Comparison of ENCODE assay signal across 28 cellular contexts in genomic region chr3:120816728-120817127, GRCh38.
DNase-seq lines count a peak whose midpoint lies in the region; ATAC-seq, FAIRE-seq and TF ChIP-seq lines count a peak whose summit lies in the region.
"Had no signal": no experiment of that assay in that cellular context is flagged by ENCODE, and none has a peak within 500 bp of the region (broad histone marks: within the 10 kb centered on the region; RNA-seq: fewer than 3 reads in every experiment).

No MANE protein-coding gene starts in this region.

- peaks cover 40% of the 10 kb centered on the region for H3K27me3 Mint-ChIP-seq in activated T-helper 17 cell treated with anti-CD3 and anti-CD28 coated beads, Interleukin-2, amount 50 U/mL, for 72 hours

- peaks cover 9% of the 10 kb centered on the region for H3K4me1 ChIP-seq in ovary (ENCODE audit: insufficient read depth)
- H3K4me1 ChIP-seq: heart right ventricle, SJSA1, upper lobe of left lung had no signal

- no peaks in the 10 kb centered on the region for H3K36me3 ChIP-seq in ovary
- H3K36me3 ChIP-seq: heart right ventricle, SJSA1, upper lobe of left lung had no signal

- H3K4me1 Mint-ChIP-seq in activated T-helper 17 cell treated with anti-CD3 and anti-CD28 coated beads, Interleukin-2, amount 50 U/mL, for 72 hours, result no peaks in the 10 kb centered on the region
- H3K4me1 Mint-ChIP-seq: activated CD4-positive, alpha-beta T cell treated with anti-CD3 and anti-CD28 coated beads, Interleukin-2, amount 10 ng/mL, durations not matched to agents 7 days and 5 days; neural crest cell; WTC11 had no signal

- H3K27me3 ChIP-seq in ovary, result no peaks in the 10 kb centered on the region
- H3K27me3 ChIP-seq: upper lobe of left lung had no signal

- TF ChIP-seq POLR2A in ovary (IDR thresholded peaks at IDR 0.05), result no peak

- no peak overlapping the region for H3K4me3 ChIP-seq in ovary
- H3K4me3 ChIP-seq: coronary artery, GM23338, heart right ventricle, SJSA1, skin epidermis, upper lobe of left lung had no signal

- WGBS in ovary, 3 donors, result 8 to 13% (median 12%) methylated on average over 4 of the region's 4 CpGs

- DNase-seq in cerebellar cortex (ENCODE audit: low spot score) (peak; percentile 84), ovary (peak; percentile 62 to 80 (median 71)), urothelium cell line (ENCODE audit: low spot score) (no peak), HCEC 1CT (no peak)
- DNase-seq: activated CD4-positive, alpha-beta T cell treated with anti-CD3 and anti-CD28 coated beads, Interleukin-2, amount 10 ng/mL, durations not matched to agents 7 days and 5 days; activated naive CD4-positive, alpha-beta T cell; activated T-cell treated with anti-CD3 and anti-CD28 coated beads, Interleukin-2, amount 50 U/mL, for 4 hours; Calu3; heart right ventricle; left colon; mammary epithelial cell; NCI-H1092; NCI-H187; NCI-H526; upper lobe of left lung had no signal

- intact Hi-C loops in ovary (cut with DNase I), result no loop called here

- no peak for TF ChIP-seq EP300 in ovary (IDR thresholded peaks at IDR 0.05)

- no peak overlapping the region for H3K27ac Mint-ChIP-seq in activated T-helper 17 cell treated with anti-CD3 and anti-CD28 coated beads, Interleukin-2, amount 50 U/mL, for 72 hours
- H3K27ac Mint-ChIP-seq: activated CD4-positive, alpha-beta T cell treated with anti-CD3 and anti-CD28 coated beads, Interleukin-2, amount 10 ng/mL, durations not matched to agents 7 days and 5 days; GM23338; stimulated activated naive CD8-positive, alpha-beta T cell treated with anti-CD3 and anti-CD28 coated beads, Interleukin-15, Interleukin-2, amounts not matched to agents 100 ng/mL and 50 ng/mL, for 24 hours; WTC11 had no signal

- H3K9me3 ChIP-seq in ovary, result no peaks in the 10 kb centered on the region
- H3K9me3 ChIP-seq: heart right ventricle, SJSA1, upper lobe of left lung had no signal

- ATAC-seq in HG03442 (IDR thresholded peaks at IDR 0.05; ENCODE audit: unreplicated experiment), result peak; percentile 52
- ATAC-seq in activated T-helper 17 cell treated with anti-CD3 and anti-CD28 coated beads, Interleukin-2, amount 50 U/mL, for 72 hours (replicated peaks), result no peak
- no peak for ATAC-seq in HG03097 (IDR thresholded peaks at IDR 0.05; ENCODE audit: low FRiP score, unreplicated experiment)
- ATAC-seq: activated T-cell treated with anti-CD3 and anti-CD28 coated beads, Interleukin-2, amount 50 U/mL, for 4 hours; GM23338; heart right ventricle; left colon; WTC11 had no signal

- no peak overlapping the region for H3K4me3 Mint-ChIP-seq in activated T-helper 17 cell treated with anti-CD3 and anti-CD28 coated beads, Interleukin-2, amount 50 U/mL, for 72 hours
- H3K4me3 Mint-ChIP-seq: activated CD4-positive, alpha-beta T cell treated with anti-CD3 and anti-CD28 coated beads, Interleukin-2, amount 10 ng/mL, durations not matched to agents 7 days and 5 days; activated T-cell treated with anti-CD3 and anti-CD28 coated beads, Interleukin-2, amount 50 U/mL, for 4 hours; GM23338; neural crest cell; stimulated activated naive CD8-positive, alpha-beta T cell treated with anti-CD3 and anti-CD28 coated beads, Interleukin-15, Interleukin-2, amounts not matched to agents 100 ng/mL and 50 ng/mL, for 24 hours; WTC11 had no signal

- no peak for TF ChIP-seq CTCF in ovary (IDR thresholded peaks at IDR 0.05)

- H3K27ac ChIP-seq in ovary, result peak overlapping the region in 1 of 2 donors; percentile 84
- H3K27ac ChIP-seq: coronary artery, heart right ventricle, SJSA1, skin epidermis, upper lobe of left lung had no signal

- peak; percentile 17 for FAIRE-seq in urothelium cell line (lab: Jason Lieb, UNC)
- FAIRE-seq: bronchial epithelial cell, GM12892, RCC 7860 had no signal

- no peaks in the 10 kb centered on the region for H3K36me3 Mint-ChIP-seq in activated T-helper 17 cell treated with anti-CD3 and anti-CD28 coated beads, Interleukin-2, amount 50 U/mL, for 72 hours (ENCODE audit: low read depth)
- H3K36me3 Mint-ChIP-seq: WTC11 had no signal

- H3K9me3 Mint-ChIP-seq in activated T-helper 17 cell treated with anti-CD3 and anti-CD28 coated beads, Interleukin-2, amount 50 U/mL, for 72 hours, result no peaks in the 10 kb centered on the region
- H3K9me3 Mint-ChIP-seq: activated CD4-positive, alpha-beta T cell treated with anti-CD3 and anti-CD28 coated beads, Interleukin-2, amount 10 ng/mL, durations not matched to agents 7 days and 5 days; activated T-cell treated with anti-CD3 and anti-CD28 coated beads, Interleukin-2, amount 50 U/mL, for 4 hours; GM23338; neural crest cell; stimulated activated naive CD8-positive, alpha-beta T cell treated with anti-CD3 and anti-CD28 coated beads, Interleukin-15, Interleukin-2, amounts not matched to agents 100 ng/mL and 50 ng/mL, for 24 hours; WTC11 had no signal

Comparison
In these comparisons a context has a peak if more than half of its experiments do, and no peak if none do; other contexts are left out.
1. DNase-seq: peak in cerebellar cortex (single experiment) and ovary (5 of 5); none in urothelium cell line (single experiment) and HCEC 1CT (single experiment).